16 cellular contexts compared by ENCODE assay signal in the genomic region with DNA sequence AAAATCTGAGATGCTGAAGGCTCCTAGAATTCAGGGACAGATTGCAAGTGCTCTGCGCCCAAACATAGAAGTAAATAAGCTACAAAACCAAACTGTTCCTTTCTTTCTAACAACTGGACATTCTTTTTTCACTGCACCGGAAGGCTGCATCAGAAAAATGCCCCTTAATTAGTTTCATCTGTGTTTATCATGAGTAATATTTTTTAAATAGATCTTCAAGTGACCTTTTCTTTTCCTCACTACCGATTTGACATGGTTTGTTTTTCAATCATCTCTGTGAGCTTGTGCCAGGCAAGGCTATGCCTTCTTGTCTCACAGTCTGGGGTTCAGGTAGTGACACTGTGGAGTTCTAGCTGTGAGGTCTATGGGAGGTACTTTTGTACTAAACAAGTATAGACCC. TPM values are rescaled to one million over a fixed set of nuclear protein-coding genes. Genes with fewer than 3 reads are reported as not detected.
"Had no signal": no experiment of that assay in that cellular context is flagged by ENCODE, and none has a peak within 500 bp of the region (broad histone marks: within the 10 kb centered on the region; RNA-seq: fewer than 3 reads in every experiment).

No MANE protein-coding gene starts in this region.

- H3K9me3 ChIP-seq: colonic mucosa, pancreas, spleen, upper lobe of left lung had no signal

- H3K4me3 ChIP-seq: colonic mucosa, pancreas, spleen, upper lobe of left lung had no signal

- DNase-seq: activated B cell treated with CpG ODN at 0.5 μM for 24 hours; activated CD4-positive, alpha-beta T cell treated with anti-CD3 and anti-CD28 coated beads for 48 hours; activated CD8-positive, alpha-beta T cell treated with anti-CD3 and anti-CD28 coated beads for 36 hours; activated effector memory CD4-positive, alpha-beta T cell treated with Interleukin-2 at 50 U/mL for 16 hours; activated T-cell treated with anti-CD3 and anti-CD28 coated beads, Interleukin-2, amount 50 U/mL, for 4 hours; central memory CD4-positive, alpha-beta T cell; colonic mucosa; effector CD4-positive, alpha-beta T cell; naive B cell; pancreas; spleen; stimulated activated naive CD8-positive, alpha-beta T cell treated with anti-CD3 and anti-CD28 coated beads, Interleukin-15, amount 100 ng/mL, for 72 hours; upper lobe of left lung had no signal

- ATAC-seq: activated CD8-positive, alpha-beta T cell treated with anti-CD3 and anti-CD28 coated beads for 36 hours; activated T-cell treated with anti-CD3 and anti-CD28 coated beads, Interleukin-2, amount 50 U/mL, for 4 hours; pancreas; sciatic nerve; stimulated activated naive CD8-positive, alpha-beta T cell treated with anti-CD3 and anti-CD28 coated beads, Interleukin-15, amount 100 ng/mL, for 72 hours had no signal

- H3K27ac ChIP-seq: colonic mucosa, pancreas, spleen, upper lobe of left lung had no signal

- H3K4me1 ChIP-seq: colonic mucosa, pancreas, spleen, upper lobe of left lung had no signal

- H3K27me3 ChIP-seq: colonic mucosa, pancreas, spleen, upper lobe of left lung had no signal

- H3K36me3 ChIP-seq: colonic mucosa, pancreas, spleen, upper lobe of left lung had no signal

RNA-seq across cellular contexts. Expression of gene ADAMTS3, which starts 22.5 kb away (rescaled TPM):
- total RNA-seq: activated B cell treated with CpG ODN at 0.5 μM for 24 hours; activated CD8-positive, alpha-beta T cell treated with anti-CD3 and anti-CD28 coated beads for 36 hours; mononuclear cell; T-helper 2 cell treated with Interferon-gamma antibody and Interleukin-4, amounts not matched to agents 100 ng/mL and 5 ng/mL, for 36 hours had no signal
